In the genomic region with DNA sequence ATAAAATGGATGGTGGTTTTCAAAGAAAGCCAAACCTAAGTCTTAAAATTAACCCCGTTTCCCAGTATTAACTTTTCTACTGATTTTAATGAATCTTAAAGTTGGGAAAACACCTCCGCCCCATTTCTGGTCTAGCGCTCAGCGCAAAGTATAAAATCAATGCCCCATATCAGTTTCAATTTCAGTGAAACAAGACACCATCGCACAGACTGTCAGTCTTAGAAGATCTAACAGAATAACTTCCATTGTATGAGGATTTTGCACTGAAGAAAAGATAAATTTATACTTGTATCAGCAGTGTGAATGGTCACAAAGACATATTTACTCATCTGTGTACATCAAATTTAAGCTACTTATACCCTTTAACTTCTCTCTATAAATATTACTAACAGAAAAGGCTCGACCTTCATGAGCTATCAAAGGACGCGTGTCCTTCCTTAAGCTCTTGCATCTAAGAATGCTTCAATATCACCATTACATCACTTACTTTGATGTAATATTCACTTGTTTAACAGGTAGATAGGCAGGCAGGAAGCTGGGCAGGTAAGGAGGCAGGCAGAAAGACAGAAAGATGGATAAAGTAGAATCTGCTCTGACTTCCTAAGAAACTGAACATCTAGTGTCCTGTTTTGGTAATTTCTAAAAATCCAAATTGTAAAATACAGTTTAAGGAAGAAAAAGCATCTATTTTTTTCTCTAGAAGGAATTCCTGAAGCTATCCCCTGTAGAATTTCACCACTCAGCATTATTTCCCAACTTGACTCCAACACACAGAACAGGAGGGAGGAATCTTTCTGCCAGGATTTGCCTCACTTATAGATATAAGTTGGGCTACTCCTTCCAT, we compare ENCODE assay signal across 1 cellular context.
TF ChIP-seq lines count a peak whose summit lies in the region.

No MANE protein-coding gene starts in this region.

TF ChIP-seq in H1, 55 proteins besides CTCF, POLR2A, EP300 and RAD21:
- TF ChIP-seq MAFK (IDR thresholded peaks at IDR 0.05; ENCODE audit: low read depth, low read length) (0 out of 2 replicates have a peak, but pooled peaks have one; percentile 6), ASH2L (IDR thresholded peaks at IDR 0.05; ENCODE audit: low read length) (no peak)
